Comparison of ENCODE assay signal across 7 cellular contexts in the genomic region with DNA sequence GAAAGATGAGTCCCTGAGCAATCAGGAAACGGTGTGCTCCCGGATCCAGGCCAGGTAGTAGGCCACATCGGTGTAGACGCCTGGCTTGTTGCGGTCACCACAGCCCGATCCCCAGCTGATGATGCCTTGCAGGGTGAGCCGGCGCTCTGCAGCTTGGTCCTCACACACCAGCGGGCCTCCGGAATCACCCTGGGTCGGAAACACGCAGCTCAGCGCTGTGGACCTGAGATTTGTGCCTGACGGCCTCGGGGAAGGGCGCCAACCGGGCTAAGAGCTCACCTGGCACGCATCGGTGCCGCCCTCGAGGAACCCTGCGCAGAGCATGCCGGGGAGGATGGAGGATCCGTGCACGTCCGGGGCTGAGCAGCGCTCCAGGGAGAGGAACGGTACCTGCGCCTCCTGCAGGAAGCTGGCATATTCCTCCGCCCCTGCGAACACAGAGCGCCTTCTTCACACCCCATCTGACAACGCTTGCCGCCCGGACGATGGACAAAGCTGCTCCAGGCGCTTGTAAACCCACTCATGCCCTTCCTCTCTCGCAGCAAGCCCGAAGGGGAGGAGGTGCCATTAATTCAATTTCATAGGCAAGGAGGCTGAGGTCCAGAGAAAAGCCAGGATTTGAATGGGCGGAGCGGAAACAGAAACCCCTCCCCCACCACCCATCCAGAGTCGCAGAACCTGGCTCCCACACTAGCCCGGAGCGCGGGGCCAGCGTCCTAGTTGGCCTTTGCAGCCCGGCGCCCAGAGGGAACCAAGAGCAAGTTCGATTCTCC. TPM values are rescaled to one million over a fixed set of nuclear protein-coding genes. Genes with fewer than 3 reads are reported as not detected.
DNase-seq lines count a peak whose midpoint lies in the region; FAIRE-seq and TF ChIP-seq lines count a peak whose summit lies in the region.
"Had no signal": no experiment of that assay in that cellular context is flagged by ENCODE, and none has a peak within 500 bp of the region (broad histone marks: within the 10 kb centered on the region; RNA-seq: fewer than 3 reads in every experiment).

No MANE protein-coding gene starts in this region.

- TF ChIP-seq CTCF in type B pancreatic cell (conservative IDR thresholded peaks at IDR 0.05): peak; percentile 68

- H3K4me1 Mint-ChIP-seq in type B pancreatic cell (ENCODE audit: unreplicated experiment): peaks cover 8% of the 10 kb centered on the region

- H3K36me3 Mint-ChIP-seq in type B pancreatic cell: no peaks in the 10 kb centered on the region

- DNase-seq in G401 (ENCODE audit: low spot score) (peak; percentile 55), NCI-H345 (lab: John Stamatoyannopoulos, UW) (peak; percentile 92), kidney glomerular epithelial cell (lab: John Stamatoyannopoulos, UW) (peak; percentile 72), type B pancreatic cell (ENCODE audit: extremely low spot score, unreplicated experiment) (peak; percentile 82), H54 (ENCODE audit: insufficient read length, low spot score) (no peak)
- DNase-seq in activated effector memory CD4-positive, alpha-beta T cell treated with anti-CD3 and anti-CD28 coated beads, Interleukin-2, amount 50 U/mL, for 16 hours: peak; percentile 90

- no peak for TF ChIP-seq POLR2A in H54 (IDR thresholded peaks at IDR 0.05; ENCODE audit: low read depth, low read length)

- in situ Hi-C loops in G401 (cut with HindIII; ENCODE audit: low sequenced_read_pairs): no loop called here

- H3K27ac Mint-ChIP-seq in type B pancreatic cell: peak overlapping the region; percentile 84

- peak overlapping the region; percentile 91 for H3K4me3 Mint-ChIP-seq in type B pancreatic cell

- H3K27me3 Mint-ChIP-seq in type B pancreatic cell: peaks cover 58% of the 10 kb centered on the region

- no peaks in the 10 kb centered on the region for H3K9me3 Mint-ChIP-seq in type B pancreatic cell

- no peak for FAIRE-seq in H54 (lab: Jason Lieb, UNC)
- FAIRE-seq: endometrium had no signal

RNA-seq across cellular contexts. Expression of gene PFN3, which starts 2.0 kb away (rescaled TPM):
- not detected in 2 replicates for total RNA-seq in G401 (2014; rRNA removed; shearing (Covaris generic))
- not detected in 2 replicates for total RNA-seq in type B pancreatic cell (ENCODE audit: low replicate concordance)

RNA-seq across cellular contexts. Expression of gene F12, which starts 6.9 kb away (rescaled TPM):
- 3.1 and 11.4 TPM in 2 replicates for total RNA-seq in G401 (2014; rRNA removed; shearing (Covaris generic))
- total RNA-seq in type B pancreatic cell (ENCODE audit: low replicate concordance): 3.2 and 5.7 TPM in 2 replicates

RNA-seq across cellular contexts. Expression of gene SLC34A1, which starts 18.2 kb away (rescaled TPM):
- not detected in 2 replicates for total RNA-seq in G401 (2014; rRNA removed; shearing (Covaris generic))
- 0.12 and 0.22 TPM in 2 replicates for total RNA-seq in type B pancreatic cell (ENCODE audit: low replicate concordance)

RNA-seq across cellular contexts. Expression of gene GRK6, which starts 24.0 kb away (rescaled TPM):
- total RNA-seq in G401 (2014; rRNA removed; shearing (Covaris generic)): 58.6 and 62.3 TPM in 2 replicates
- 46.1 and 47.3 TPM in 2 replicates for total RNA-seq in type B pancreatic cell (ENCODE audit: low replicate concordance)

RNA-seq across cellular contexts. Expression of gene PRR7, which starts 44.2 kb away (rescaled TPM):
- total RNA-seq in G401 (2014; rRNA removed; shearing (Covaris generic)): 19.5 and 30.8 TPM in 2 replicates
- 5.9 and 8.8 TPM in 2 replicates for total RNA-seq in type B pancreatic cell (ENCODE audit: low replicate concordance)
